In the genomic region with DNA sequence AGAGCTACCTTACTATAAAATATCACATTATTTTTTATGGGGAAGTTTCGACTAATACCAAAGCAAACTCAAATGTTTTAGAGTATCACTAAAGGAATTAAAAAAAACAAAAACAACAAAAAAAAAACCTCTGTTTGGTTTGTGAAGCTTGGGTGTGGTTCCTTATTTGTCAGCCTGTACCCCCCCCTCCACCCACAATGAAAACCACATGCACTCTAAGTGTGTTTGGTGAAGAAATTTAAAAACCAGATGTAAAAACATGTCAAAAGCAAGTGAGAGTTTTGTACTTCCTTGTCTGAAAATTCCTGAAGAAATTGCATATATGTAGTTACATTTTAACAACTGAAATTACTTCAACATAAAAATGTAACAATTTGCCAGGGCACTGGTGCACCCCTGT, we compare ENCODE assay signal across 8 cellular contexts. TPM values are rescaled to one million over a fixed set of nuclear protein-coding genes. Genes with fewer than 3 reads are reported as not detected.
DNase-seq lines count a peak whose midpoint lies in the region; FAIRE-seq and TF ChIP-seq lines count a peak whose summit lies in the region.

No MANE protein-coding gene starts in this region.

- H3K4me1 ChIP-seq in effector memory CD4-positive, alpha-beta T cell (ENCODE audit: control insufficient read depth, insufficient read depth, low read length, poor library complexity, severe bottlenecking), result peaks cover 54% of the 10 kb centered on the region
- H3K4me1 ChIP-seq in thyroid gland, result peaks cover 8 to 25% of the 10 kb centered on the region in 2 donors

- peak; percentile 12 for FAIRE-seq in GM18507 (lab: Jason Lieb, UNC)

- peaks cover 56% of the 10 kb centered on the region for H3K4me1 Mint-ChIP-seq in T-helper 1 cell treated with Interleukin-12 subunit alpha and Interleukin-12 subunit beta and Interleukin-4 antibody, amounts not matched to agents 30 μg/mL and 1 μg/mL, for 36 hours (ENCODE audit: low read depth)

- TF ChIP-seq CTCF in thyroid gland (IDR thresholded peaks at IDR 0.05) (no peak), RWPE1 (conservative IDR thresholded peaks at IDR 0.05; ENCODE audit: low read depth) (no peak)

- CTCF ChIA-PET in RWPE1 (lab: Yijun Ruan, JAX), result interaction anchor here (0.5 to 0.7 kb wide), 3 partner anchors 93 to 254 kb away, joined by 3 to 4 read pairs (median 3); no protein-coding TSS in a partner anchor

- H3K36me3 ChIP-seq in effector memory CD4-positive, alpha-beta T cell (ENCODE audit: control insufficient read depth, insufficient read depth, low read length), result peaks cover 24% of the 10 kb centered on the region
- H3K36me3 ChIP-seq in thyroid gland, result peaks cover 0 to 6% of the 10 kb centered on the region in 2 donors

- POLR2A ChIA-PET in RWPE1 (lab: Yijun Ruan, JAX; ENCODE audit: low non-redundant PET), result interaction anchor here (0.5 kb wide), 1 partner anchor 54 kb away, joined by 4 read pairs; no protein-coding TSS in a partner anchor

- H3K4me3 ChIP-seq in effector memory CD4-positive, alpha-beta T cell (ENCODE audit: insufficient read depth, low read depth, low read length, poor library complexity, severe bottlenecking), result peak overlapping the region; percentile 73
- H3K4me3 ChIP-seq in thyroid gland (replicated peaks in 1 of 3), result no peak overlapping the region

- H3K36me3 Mint-ChIP-seq in T-helper 1 cell treated with Interleukin-12 subunit alpha and Interleukin-12 subunit beta and Interleukin-4 antibody, amounts not matched to agents 30 μg/mL and 1 μg/mL, for 36 hours (ENCODE audit: low read depth), result peaks cover 37% of the 10 kb centered on the region

- H3K9me3 Mint-ChIP-seq in T-helper 1 cell treated with Interleukin-12 subunit alpha and Interleukin-12 subunit beta and Interleukin-4 antibody, amounts not matched to agents 30 μg/mL and 1 μg/mL, for 36 hours, result no peaks in the 10 kb centered on the region

- H3K4me3 Mint-ChIP-seq in T-helper 1 cell treated with Interleukin-12 subunit alpha and Interleukin-12 subunit beta and Interleukin-4 antibody, amounts not matched to agents 30 μg/mL and 1 μg/mL, for 36 hours, result peak overlapping the region; percentile 91

- peak overlapping the region; percentile 96 for H3K27ac ChIP-seq in effector memory CD4-positive, alpha-beta T cell (ENCODE audit: insufficient read depth, low read length, poor library complexity, severe bottlenecking)
- no peak overlapping the region for H3K27ac ChIP-seq in thyroid gland
- no peak overlapping the region for H3K27ac ChIP-seq in RWPE1

- TF ChIP-seq POLR2A in thyroid gland (IDR thresholded peaks at IDR 0.05), result no peak

- H3K9me3 ChIP-seq in effector memory CD4-positive, alpha-beta T cell (ENCODE audit: control insufficient read depth, low read length), result no peaks in the 10 kb centered on the region
- no peaks in the 10 kb centered on the region for H3K9me3 ChIP-seq in thyroid gland

- intact Hi-C loops in thyroid gland (cut with DNase I), result loop anchor here (10.0 kb wide), 1 partner anchor 109 kb away; no protein-coding TSS in a partner anchor

- DNase-seq in GM18507 (ENCODE audit: extremely low spot score, insufficient read length, low read depth) (no peak), thyroid gland (no peak), OCI-M2 (lab: John Stamatoyannopoulos, UW; ENCODE audit: unreplicated experiment) (no peak), hepatic stellate cell (ENCODE audit: low spot score) (no peak), RWPE1 (ENCODE audit: low spot score) (no peak)
- peak; percentile 40 to 55 (median 51) for DNase-seq in effector memory CD4-positive, alpha-beta T cell
- peak; percentile 39 for DNase-seq in stimulated activated CD8-positive, alpha-beta memory T cell treated with anti-CD3 and anti-CD28 coated beads, Interleukin-12 subunit alpha, Interleukin-12 subunit beta, amount 100 ng/mL, for 1 hour (ENCODE audit: low read depth)

- H3K27ac Mint-ChIP-seq in T-helper 1 cell treated with Interleukin-12 subunit alpha and Interleukin-12 subunit beta and Interleukin-4 antibody, amounts not matched to agents 30 μg/mL and 1 μg/mL, for 36 hours, result peak overlapping the region; percentile 91

- H3K27me3 ChIP-seq in effector memory CD4-positive, alpha-beta T cell (replicated peaks; ENCODE audit: control insufficient read depth, insufficient read depth, low read length, poor library complexity, severe bottlenecking), result no peaks in the 10 kb centered on the region
- no peaks in the 10 kb centered on the region for H3K27me3 ChIP-seq in thyroid gland

- H3K27me3 Mint-ChIP-seq in T-helper 1 cell treated with Interleukin-12 subunit alpha and Interleukin-12 subunit beta and Interleukin-4 antibody, amounts not matched to agents 30 μg/mL and 1 μg/mL, for 36 hours (ENCODE audit: low read depth), result no peaks in the 10 kb centered on the region

- 80 to 86% methylated on average over 1 of the region's 1 CpG for WGBS in thyroid gland, 2 donors

RNA-seq across cellular contexts. Expression of gene STK38, which starts 3.1 kb away (rescaled TPM):
- 10 to 100 TPM; 11.9 to 21.9 (median 14.1) TPM for total RNA-seq in thyroid gland

RNA-seq across cellular contexts. Expression of gene SRSF3, which starts 49.9 kb away (rescaled TPM):
- 100 to 1,000 TPM; 120 to 287 (median 144) TPM for total RNA-seq in thyroid gland

Comparison
In these comparisons a context has a peak if more than half of its experiments do, and no peak if none do; other contexts are left out.
1. DNase-seq: peak in effector memory CD4-positive, alpha-beta T cell (3 of 3) and stimulated activated CD8-positive, alpha-beta memory T cell treated with anti-CD3 and anti-CD28 coated beads, Interleukin-12 subunit alpha, Interleukin-12 subunit beta, amount 100 ng/mL, for 1 hour (single experiment); none in GM18507 (single experiment), thyroid gland (0 of 2), OCI-M2 (single experiment), hepatic stellate cell (single experiment) and RWPE1 (single experiment).